ENCODE assay signal across 8 cellular contexts in the genomic region with DNA sequence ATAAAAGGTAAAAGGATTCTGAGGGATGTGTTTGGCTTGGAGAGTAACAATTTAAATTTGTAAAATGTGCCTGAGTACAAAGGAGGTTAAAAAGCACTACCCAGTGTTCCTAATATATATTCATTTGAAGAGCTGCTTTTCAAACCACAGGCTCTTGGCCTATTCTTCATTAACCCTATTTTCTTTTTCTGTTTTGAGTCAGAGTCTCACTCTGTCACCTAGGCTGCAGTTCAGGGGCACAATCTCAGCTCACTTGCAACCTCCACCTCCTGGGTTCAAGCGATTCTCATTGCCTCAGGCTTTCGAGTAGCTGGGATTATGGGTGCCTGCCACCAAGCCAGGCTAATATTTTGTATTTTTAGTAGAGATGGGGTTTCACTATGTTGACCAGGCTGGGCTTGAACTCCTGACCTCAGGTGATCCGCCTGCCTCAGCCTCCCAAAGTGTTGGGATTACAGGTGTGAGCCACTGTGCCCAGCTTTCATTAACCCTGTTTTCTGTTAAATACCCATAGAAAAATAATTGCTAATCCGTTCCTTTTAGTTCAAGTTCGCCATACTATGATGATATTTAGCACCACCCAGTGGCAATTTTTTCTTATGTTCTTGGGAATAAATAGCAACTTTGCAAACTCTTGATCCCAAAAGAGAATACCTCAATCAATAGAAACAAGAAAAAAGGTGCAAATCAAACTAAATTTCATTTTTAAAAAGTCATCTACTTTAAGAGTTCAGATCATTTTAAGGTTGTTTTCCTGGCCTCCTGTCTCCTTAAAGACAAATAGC. TPM values are rescaled to one million over a fixed set of nuclear protein-coding genes. Genes with fewer than 3 reads are reported as not detected.
DNase-seq lines count a peak whose midpoint lies in the region; ATAC-seq, FAIRE-seq and TF ChIP-seq lines count a peak whose summit lies in the region.

No MANE protein-coding gene starts in this region.

- no peak for TF ChIP-seq POLR2A in endothelial cell of umbilical vein (IDR thresholded peaks at IDR 0.05; ENCODE audit: low read depth, low read length)

- BruUV-seq in endothelial cell of umbilical vein (replicated peaks; lab: Mats Ljungman, UMichigan): no TSS peak

- peaks cover 31% of the 10 kb centered on the region for H3K36me3 ChIP-seq in CD4-positive, CD25-positive, alpha-beta regulatory T cell (ENCODE audit: control insufficient read depth, insufficient read depth, low read length)
- no peaks in the 10 kb centered on the region for H3K36me3 ChIP-seq in endothelial cell of umbilical vein (ENCODE audit: control insufficient read depth in 2 of 2, extremely low read depth in 1 of 2, insufficient read depth in 2 of 2, low read length in 2 of 2)

- peaks cover 0 to 1% (median 0%) of the 10 kb centered on the region in 7 donors for H3K9me3 Mint-ChIP-seq in CD4-positive, CD25-positive, alpha-beta regulatory T cell
- no peaks in the 10 kb centered on the region for H3K9me3 Mint-ChIP-seq in effector memory CD8-positive, alpha-beta T cell

- no peak overlapping the region for H3K9ac ChIP-seq in endothelial cell of umbilical vein (replicated peaks; ENCODE audit: extremely low read depth, insufficient read depth, low read length)

- peak in 1 of 3 donors; percentile 40 for DNase-seq in CD4-positive, CD25-positive, alpha-beta regulatory T cell
- DNase-seq in endothelial cell of umbilical vein (ENCODE audit: low read depth, low spot score) (peak; percentile 45), SKM-1 (lab: John Stamatoyannopoulos, UW; ENCODE audit: unreplicated experiment) (no peak), DMS79 treated with DMSO at 0.1 percent for 48 hours (lab: John Stamatoyannopoulos, UW) (no peak)
- DNase-seq in effector memory CD8-positive, alpha-beta T cell: no peak

- peaks cover 3% of the 10 kb centered on the region for H3K9me1 ChIP-seq in endothelial cell of umbilical vein (replicated peaks; ENCODE audit: control insufficient read depth, extremely low read depth, insufficient read depth, low read length)

- H3K4me2 ChIP-seq in endothelial cell of umbilical vein (ENCODE audit: insufficient read depth, low read length): no peak overlapping the region

- intact Hi-C loops in endothelial cell of umbilical vein (cut with micrococcal nuclease): loop anchor here (1.0 kb wide), 1 partner anchor 100 kb away; no protein-coding TSS in a partner anchor

- no peaks in the 10 kb centered on the region for H3K27me3 ChIP-seq in CD4-positive, CD25-positive, alpha-beta regulatory T cell (ENCODE audit: control insufficient read depth, insufficient read depth, low read length)
- no peaks in the 10 kb centered on the region for H3K27me3 ChIP-seq in endothelial cell of umbilical vein (ENCODE audit: control insufficient read depth in 2 of 2, insufficient read depth in 2 of 2, low read length in 2 of 2)

- dilution Hi-C loops in endothelial cell of umbilical vein (cut with MboI; ENCODE audit: extremely low pct_ligation_motif_present, low sequenced_read_pairs): no loop called here

- peaks cover 4% of the 10 kb centered on the region for H3K4me1 ChIP-seq in CD4-positive, CD25-positive, alpha-beta regulatory T cell (ENCODE audit: control insufficient read depth, insufficient read depth, low read length, poor library complexity, severe bottlenecking)
- H3K4me1 ChIP-seq in endothelial cell of umbilical vein (ENCODE audit: control insufficient read depth, extremely low read depth, insufficient read depth, low read length): no peaks in the 10 kb centered on the region

- no peak overlapping the region for H3K4me3 Mint-ChIP-seq in CD4-positive, CD25-positive, alpha-beta regulatory T cell
- H3K4me3 Mint-ChIP-seq in effector memory CD8-positive, alpha-beta T cell: no peak overlapping the region

- TF ChIP-seq CTCF in endothelial cell of umbilical vein (IDR thresholded peaks at IDR 0.05; ENCODE audit: extremely low read depth in 1 of 2, insufficient read depth in 1 of 2, low read depth in 1 of 2, low read length in 2 of 2): no peak

- POLR2A ChIA-PET in endothelial cell of umbilical vein (lab: Charles Lee): no interaction called here

- no peaks in the 10 kb centered on the region for H4K20me1 ChIP-seq in endothelial cell of umbilical vein (replicated peaks; ENCODE audit: control insufficient read depth, extremely low read depth, insufficient read depth, low read length)

- peak overlapping the region; percentile 14 for H3K27ac ChIP-seq in CD4-positive, CD25-positive, alpha-beta regulatory T cell (ENCODE audit: insufficient read depth, low read length, poor library complexity, severe bottlenecking)
- no peak overlapping the region for H3K27ac ChIP-seq in endothelial cell of umbilical vein (ENCODE audit: insufficient read depth, low read depth, low read length)

- no peaks in the 10 kb centered on the region for H3K27me3 Mint-ChIP-seq in CD4-positive, CD25-positive, alpha-beta regulatory T cell
- H3K27me3 Mint-ChIP-seq in effector memory CD8-positive, alpha-beta T cell: no peaks in the 10 kb centered on the region

- no peak overlapping the region for H2AFZ ChIP-seq in endothelial cell of umbilical vein (ENCODE audit: low read depth, low read length)

- no peaks in the 10 kb centered on the region for H3K79me2 ChIP-seq in endothelial cell of umbilical vein (ENCODE audit: control insufficient read depth, insufficient read depth, low read length)

- H3K36me3 Mint-ChIP-seq in CD4-positive, CD25-positive, alpha-beta regulatory T cell: peaks cover 32% of the 10 kb centered on the region
- H3K36me3 Mint-ChIP-seq in effector memory CD8-positive, alpha-beta T cell (ENCODE audit: insufficient read depth): peaks cover 23% of the 10 kb centered on the region

- FAIRE-seq in endothelial cell of umbilical vein (lab: Jason Lieb, UNC): no peak

- CTCF ChIA-PET in endothelial cell of umbilical vein (lab: Charles Lee): interaction anchor here (0.7 to 3.5 kb wide), 19 partner anchors 10 to 218 kb away, joined by 3 to 66 read pairs (median 3); partner anchors contain the start of gene ZBTB8B

- H3K9me3 ChIP-seq in CD4-positive, CD25-positive, alpha-beta regulatory T cell (ENCODE audit: control insufficient read depth in 2 of 2, low read length in 2 of 2): no peaks in the 10 kb centered on the region
- H3K9me3 ChIP-seq in endothelial cell of umbilical vein (replicated peaks; ENCODE audit: control insufficient read depth, insufficient read depth, low read length): no peaks in the 10 kb centered on the region

- peaks cover 10 to 37% (median 22%) of the 10 kb centered on the region in 4 donors for H3K4me1 Mint-ChIP-seq in CD4-positive, CD25-positive, alpha-beta regulatory T cell
- H3K4me1 Mint-ChIP-seq in effector memory CD8-positive, alpha-beta T cell (ENCODE audit: low read depth in 2 of 2): peaks cover 15 to 17% of the 10 kb centered on the region in 2 donors

- no peak for ATAC-seq in CD4-positive, CD25-positive, alpha-beta regulatory T cell (ENCODE audit: low read depth in 2 of 2)
- ATAC-seq in GM19035 (IDR thresholded peaks at IDR 0.05; ENCODE audit: unreplicated experiment): peak; percentile 60
- ATAC-seq in HG03342 (IDR thresholded peaks at IDR 0.05; ENCODE audit: unreplicated experiment): peak; percentile 70
- ATAC-seq in HG03025 (IDR thresholded peaks at IDR 0.05; ENCODE audit: low FRiP score, unreplicated experiment): no peak
- no peak for ATAC-seq in effector memory CD8-positive, alpha-beta T cell (replicated peaks)

- H3K27ac Mint-ChIP-seq in CD4-positive, CD25-positive, alpha-beta regulatory T cell: peak overlapping the region in 1 of 3 donors; percentile 28
- peak overlapping the region in 1 of 2 donors; percentile 29 for H3K27ac Mint-ChIP-seq in effector memory CD8-positive, alpha-beta T cell

- H3K4me3 ChIP-seq in CD4-positive, CD25-positive, alpha-beta regulatory T cell (ENCODE audit: low read depth, low read length): no peak overlapping the region
- no peak overlapping the region for H3K4me3 ChIP-seq in endothelial cell of umbilical vein (replicated peaks in 1 of 3; ENCODE audit: insufficient read depth in 1 of 3, low read depth in 1 of 3, low read length in 3 of 3)

TF ChIP-seq in endothelial cell of umbilical vein, 7 proteins besides CTCF, POLR2A, EP300 and RAD21 (continues in another document):
- no peak for TF ChIP-seq GATA2 (IDR thresholded peaks at IDR 0.05; ENCODE audit: insufficient read depth, insufficient read length, low read depth, low read length)
- no peak for TF ChIP-seq FOS (IDR thresholded peaks at IDR 0.05; ENCODE audit: borderline replicate concordance, insufficient read depth, low read length)
- TF ChIP-seq POLR2AphosphoS5 (IDR thresholded peaks at IDR 0.05; ENCODE audit: insufficient read depth, low read depth, low read length): no peak
- TF ChIP-seq JUN (IDR thresholded peaks at IDR 0.05; ENCODE audit: borderline replicate concordance, insufficient read depth, insufficient read length, low read depth): no peak
- no peak for TF ChIP-seq MYC (IDR thresholded peaks at IDR 0.05; ENCODE audit: low read depth, low read length)
- no peak for TF ChIP-seq EZH2 (IDR thresholded peaks at IDR 0.05; ENCODE audit: borderline replicate concordance, low read depth, low read length, severe bottlenecking)

RNA-seq across cellular contexts. Expression of gene ZBTB8OS, which starts 30.5 kb away (rescaled TPM):
- total RNA-seq in CD4-positive, CD25-positive, alpha-beta regulatory T cell: 40.8 TPM
- polyA plus RNA-seq in CD4-positive, CD25-positive, alpha-beta regulatory T cell: 100 to 1,000 TPM in 1 of 4 donors, 10 to 100 TPM in 3; 72.9 to 117 (median 89.0) TPM
- 38.0 and 41.9 TPM in 2 replicates for total RNA-seq in endothelial cell of umbilical vein
- 28.0 and 28.3 TPM in 2 replicates for polyA plus RNA-seq in endothelial cell of umbilical vein
- 47.1 and 48.3 TPM in 2 replicates for polyA plus RNA-seq in endothelial cell of umbilical vein (2011; cell fraction: cytosol; rRNA removed)
- polyA plus RNA-seq in endothelial cell of umbilical vein (2011; cell fraction: nucleus; rRNA removed): 24.6 and 30.0 TPM in 2 replicates
- polyA plus RNA-seq in endothelial cell of umbilical vein (2012): 44.6 and 64.5 TPM in 2 replicates
- polyA minus RNA-seq in endothelial cell of umbilical vein: 13.8 and 15.2 TPM in 2 replicates
- polyA minus RNA-seq in endothelial cell of umbilical vein (2011; cell fraction: cytosol; rRNA and poly(A)+ RNA removed): 7.1 TPM
- 7.0 and 13.4 TPM in 2 replicates for polyA minus RNA-seq in endothelial cell of umbilical vein (2011; cell fraction: nucleus; rRNA and poly(A)+ RNA removed)

RNA-seq across cellular contexts. Expression of gene RBBP4, which starts 31.1 kb away (rescaled TPM):
- 139 TPM for total RNA-seq in CD4-positive, CD25-positive, alpha-beta regulatory T cell
- polyA plus RNA-seq in CD4-positive, CD25-positive, alpha-beta regulatory T cell: 100 to 1,000 TPM; 256 to 312 (median 288) TPM
- total RNA-seq in endothelial cell of umbilical vein: 228 and 241 TPM in 2 replicates
- polyA plus RNA-seq in endothelial cell of umbilical vein: 64.8 and 84.9 TPM in 2 replicates
- 120 and 127 TPM in 2 replicates for polyA plus RNA-seq in endothelial cell of umbilical vein (2011; cell fraction: cytosol; rRNA removed)
- polyA plus RNA-seq in endothelial cell of umbilical vein (2011; cell fraction: nucleus; rRNA removed): 161 and 166 TPM in 2 replicates
- polyA plus RNA-seq in endothelial cell of umbilical vein (2012): 157 and 169 TPM in 2 replicates
- 152 and 153 TPM in 2 replicates for polyA minus RNA-seq in endothelial cell of umbilical vein
- polyA minus RNA-seq in endothelial cell of umbilical vein (2011; cell fraction: cytosol; rRNA and poly(A)+ RNA removed): 91.4 TPM
- polyA minus RNA-seq in endothelial cell of umbilical vein (2011; cell fraction: nucleus; rRNA and poly(A)+ RNA removed): 112 and 151 TPM in 2 replicates

Comparison
In these comparisons a context has a peak if more than half of its experiments do, and no peak if none do; other contexts are left out.
1. ATAC-seq: peak in GM19035 (single experiment) and HG03342 (single experiment); none in CD4-positive, CD25-positive, alpha-beta regulatory T cell (0 of 2), HG03025 (single experiment) and effector memory CD8-positive, alpha-beta T cell (single experiment).